7 cellular contexts compared by ENCODE assay signal in genomic region chr2:60793169-60793568, GRCh38.
"Had no signal": no experiment of that assay in that cellular context is flagged by ENCODE, and none has a peak within 500 bp of the region (broad histone marks: within the 10 kb centered on the region; RNA-seq: fewer than 3 reads in every experiment).

No MANE protein-coding gene starts in this region.

- H3K4me3 ChIP-seq: GM12878 had no signal

- FAIRE-seq: G401.6, GM12878, GM12892, GM18507, GM19239 had no signal

- ATAC-seq: GM12878 had no signal

- DNase-seq: GDM1, GF-D8 had no signal
